ENCODE assay signal across 17 cellular contexts in the genomic region with DNA sequence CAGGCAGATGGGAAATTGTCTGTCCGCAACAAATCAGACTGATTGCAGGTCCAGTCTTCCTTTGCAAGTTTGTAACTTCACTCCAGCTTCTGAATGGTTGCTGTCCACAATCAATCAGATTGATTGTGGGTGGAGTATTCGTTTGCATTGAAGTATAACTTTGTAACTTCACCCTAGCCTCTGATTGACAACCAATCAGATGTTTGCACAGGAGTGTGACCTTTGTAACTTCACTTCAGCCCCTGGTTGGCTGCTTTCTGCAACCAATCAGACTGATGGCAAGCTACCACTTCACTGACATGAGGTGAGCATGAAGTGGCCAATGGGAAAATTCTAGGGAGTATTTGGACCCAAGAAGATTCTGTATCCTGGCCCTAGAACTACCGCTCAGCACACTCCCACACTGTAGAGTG. TPM values are rescaled to one million over a fixed set of nuclear protein-coding genes. Genes with fewer than 3 reads are reported as not detected.
A peak's percentile ranks its signal among the peaks of the same experiment; 100 is the strongest.
DNase-seq lines count a peak whose midpoint lies in the region; ATAC-seq and TF ChIP-seq lines count a peak whose summit lies in the region.
"Had no signal": no experiment of that assay in that cellular context is flagged by ENCODE, and none has a peak within 500 bp of the region (broad histone marks: within the 10 kb centered on the region; RNA-seq: fewer than 3 reads in every experiment).

No MANE protein-coding gene starts in this region.

- POLR2A ChIA-PET in SK-N-SH (lab: Yijun Ruan, JAX): no interaction called here

- H3K4me1 Mint-ChIP-seq in GM23338: peaks cover 3% of the 10 kb centered on the region; the same call in 2 of the 3 replicates
- no peaks in the 10 kb centered on the region for H3K4me1 Mint-ChIP-seq in natural killer cell treated with Interleukin-12 subunit alpha and Interleukin-12 subunit beta and Interleukin-15 and Interleukin-18, amount 100 ng/mL, for 72 hours (ENCODE audit: low read depth in 2 of 2)
- H3K4me1 Mint-ChIP-seq: CD14-positive monocyte; CD8-positive, alpha-beta memory T cell had no signal

- 0 out of 3 replicates have a peak, but pooled peaks cover 4% of the 10 kb centered on the region for H3K36me3 Mint-ChIP-seq in GM23338 (ENCODE audit: low read depth)
- H3K36me3 Mint-ChIP-seq in natural killer cell treated with Interleukin-12 subunit alpha and Interleukin-12 subunit beta and Interleukin-15 and Interleukin-18, amount 100 ng/mL, for 72 hours: peaks cover 8% of the 10 kb centered on the region
- H3K36me3 Mint-ChIP-seq: CD8-positive, alpha-beta memory T cell had no signal

- H3K9ac ChIP-seq in SK-N-SH: no peak overlapping the region

- peaks cover 7% of the 10 kb centered on the region; the same call in 1 of the 2 replicates for H3K9me3 ChIP-seq in SK-N-SH
- no peaks in the 10 kb centered on the region for H3K9me3 ChIP-seq in osteoblast (ENCODE audit: low read depth, low read length)
- no peaks in the 10 kb centered on the region for H3K9me3 ChIP-seq in prostate gland

- 23% methylated on average over 3 of the region's 3 CpGs for WGBS in SK-N-SH (ENCODE audit: low lambda C conversion rate)
- WGBS in prostate gland: 87% methylated on average over 3 of the region's 3 CpGs

- no peak overlapping the region for H3K4me3 Mint-ChIP-seq in GM23338
- no peak overlapping the region for H3K4me3 Mint-ChIP-seq in natural killer cell treated with Interleukin-12 subunit alpha and Interleukin-12 subunit beta and Interleukin-15 and Interleukin-18, amount 100 ng/mL, for 72 hours
- H3K4me3 Mint-ChIP-seq: CD14-positive monocyte; CD8-positive, alpha-beta memory T cell had no signal

- no peak overlapping the region for H3K27ac Mint-ChIP-seq in GM23338
- no peak overlapping the region for H3K27ac Mint-ChIP-seq in natural killer cell treated with Interleukin-12 subunit alpha and Interleukin-12 subunit beta and Interleukin-15 and Interleukin-18, amount 100 ng/mL, for 72 hours
- H3K27ac Mint-ChIP-seq: CD14-positive monocyte; CD8-positive, alpha-beta memory T cell had no signal

- H3K4me3 ChIP-seq in GM23338: no peak overlapping the region
- peak overlapping the region; percentile 15 to 39; a peak in 3 of 4 replicates for H3K4me3 ChIP-seq in SK-N-SH (ENCODE audit: low read depth in 2 of 2, low read length in 1 of 2)
- H3K4me3 ChIP-seq in osteoblast (ENCODE audit: insufficient read depth, low read length): no peak overlapping the region
- H3K4me3 ChIP-seq in prostate gland: no peak overlapping the region
- H3K4me3 ChIP-seq: A549 had no signal

- TF ChIP-seq CTCF in GM23338 (conservative IDR thresholded peaks at IDR 0.05; ENCODE audit: low read depth in 2 of 2) (no peak), SK-N-SH (IDR thresholded peaks at IDR 0.05) (no peak), osteoblast (IDR thresholded peaks at IDR 0.05; ENCODE audit: extremely low read depth, low read depth, low read length) (no peak), prostate gland (IDR thresholded peaks at IDR 0.05) (no peak)

- H3K4me1 ChIP-seq in GM23338 (ENCODE audit: insufficient read depth): no peaks in the 10 kb centered on the region
- peaks cover 0 to 4% of the 10 kb centered on the region in 2 experiments; a peak in 2 of 4 replicates for H3K4me1 ChIP-seq in SK-N-SH (ENCODE audit: control insufficient read depth in 1 of 2, insufficient read depth in 2 of 2, low read depth in 1 of 2, low read length in 1 of 2)
- H3K4me1 ChIP-seq in osteoblast (ENCODE audit: insufficient read depth, low read length): no peaks in the 10 kb centered on the region
- no peaks in the 10 kb centered on the region for H3K4me1 ChIP-seq in prostate gland (replicated peaks)
- H3K4me1 ChIP-seq: A549, Caco-2 had no signal

- peaks cover 15% of the 10 kb centered on the region for H3K9me3 Mint-ChIP-seq in GM23338
- H3K9me3 Mint-ChIP-seq in natural killer cell treated with Interleukin-12 subunit alpha and Interleukin-12 subunit beta and Interleukin-15 and Interleukin-18, amount 100 ng/mL, for 72 hours: peaks cover 11% of the 10 kb centered on the region

- ATAC-seq in GM23338: no peak
- no peak for ATAC-seq in natural killer cell treated with Interleukin-12 subunit alpha and Interleukin-12 subunit beta and Interleukin-15 and Interleukin-18, amount 100 ng/mL, for 72 hours
- ATAC-seq: A549, HCT116 had no signal

- H3F3A ChIP-seq in GM23338 (replicated peaks; ENCODE audit: low read depth) (no peaks in the 10 kb centered on the region), SK-N-SH (replicated peaks; ENCODE audit: insufficient read depth) (peaks cover 3% of the 10 kb centered on the region)

- H3K27ac ChIP-seq in GM23338 (ENCODE audit: low read depth) (no peak overlapping the region), SK-N-SH (ENCODE audit: low read depth in 2 of 2, low read length in 1 of 2) (peak overlapping the region in 1 of 2 experiments; percentile 42; a peak in 1 of 4 replicates), osteoblast (ENCODE audit: low read depth, low read length) (no peak overlapping the region), prostate gland (no peak overlapping the region)
- H3K27ac ChIP-seq: A549, HL-60 had no signal

- H3K4me2 ChIP-seq in GM23338 (no peak overlapping the region), SK-N-SH (peak overlapping the region; percentile 54), osteoblast (ENCODE audit: insufficient read depth, low read length) (no peak overlapping the region)
- H3K4me2 ChIP-seq: A549 had no signal

- no peaks in the 10 kb centered on the region for H3K27me3 Mint-ChIP-seq in GM23338 (ENCODE audit: insufficient read depth, low read depth, poor library complexity)
- peaks cover 23 to 38% of the 10 kb centered on the region in 2 donors for H3K27me3 Mint-ChIP-seq in natural killer cell treated with Interleukin-12 subunit alpha and Interleukin-12 subunit beta and Interleukin-15 and Interleukin-18, amount 100 ng/mL, for 72 hours

- CTCF ChIA-PET in SK-N-SH (lab: Yijun Ruan, JAX): no interaction called here

- H3K27me3 ChIP-seq in GM23338 (ENCODE audit: insufficient read depth): no peaks in the 10 kb centered on the region
- H3K27me3 ChIP-seq in SK-N-SH (ENCODE audit: insufficient read depth): no peaks in the 10 kb centered on the region
- no peaks in the 10 kb centered on the region for H3K27me3 ChIP-seq in osteoblast (ENCODE audit: insufficient read depth, low read length)
- H3K27me3 ChIP-seq in prostate gland (replicated peaks; ENCODE audit: insufficient read depth): no peaks in the 10 kb centered on the region

- no peak for TF ChIP-seq RAD21 in SK-N-SH (IDR thresholded peaks at IDR 0.05; ENCODE audit: low read length)

- H3K9me2 ChIP-seq in GM23338 (ENCODE audit: insufficient read depth): no peaks in the 10 kb centered on the region
- H3K9me2 ChIP-seq in SK-N-SH: no peaks in the 10 kb centered on the region

- H3K36me3 ChIP-seq in GM23338 (ENCODE audit: insufficient read depth): no peaks in the 10 kb centered on the region
- no peaks in the 10 kb centered on the region for H3K36me3 ChIP-seq in SK-N-SH (replicated peaks in 1 of 2; ENCODE audit: control insufficient read depth in 1 of 2, insufficient read depth in 2 of 2, low read length in 1 of 2)
- no peaks in the 10 kb centered on the region for H3K36me3 ChIP-seq in osteoblast (ENCODE audit: insufficient read depth, low read length)
- no peaks in the 10 kb centered on the region for H3K36me3 ChIP-seq in prostate gland

- no peaks in the 10 kb centered on the region for H4K20me1 ChIP-seq in GM23338 (replicated peaks; ENCODE audit: insufficient read depth)
- no peaks in the 10 kb centered on the region for H4K20me1 ChIP-seq in SK-N-SH (ENCODE audit: insufficient read depth)
- H4K20me1 ChIP-seq in osteoblast (ENCODE audit: insufficient read depth, low read length): no peaks in the 10 kb centered on the region

- H2AFZ ChIP-seq in GM23338 (0 out of 2 replicates have a peak overlapping the region, but pooled peaks have one; percentile 19), SK-N-SH (ENCODE audit: low read depth) (peak overlapping the region; percentile 51; the same call in 1 of the 2 replicates), osteoblast (ENCODE audit: low read length) (peak overlapping the region; percentile 35)

- intact Hi-C loops in prostate gland (cut with DNase I): no loop called here

- TF ChIP-seq POLR2A in prostate gland (IDR thresholded peaks at IDR 0.05): no peak

- no peak for TF ChIP-seq EP300 in SK-N-SH (IDR thresholded peaks at IDR 0.05; ENCODE audit: borderline replicate concordance in 1 of 2, low read depth in 1 of 2, low read length in 1 of 2)

- no peaks in the 10 kb centered on the region for H3K79me2 ChIP-seq in GM23338 (replicated peaks; ENCODE audit: insufficient read depth)
- H3K79me2 ChIP-seq in SK-N-SH (ENCODE audit: insufficient read depth): no peaks in the 10 kb centered on the region
- no peaks in the 10 kb centered on the region for H3K79me2 ChIP-seq in osteoblast (ENCODE audit: insufficient read depth, low read length)

- no peak for DNase-seq in GM23338 (ENCODE audit: low spot score)
- DNase-seq in M059J (ENCODE audit: low read depth): peak; percentile 9
- no peak for DNase-seq in SK-N-SH
- no peak for DNase-seq in osteoblast (ENCODE audit: insufficient read length, low spot score, missing footprints)
- no peak for DNase-seq in prostate gland (ENCODE audit: low spot score)
- DNase-seq in natural killer cell treated with Interleukin-12 subunit alpha and Interleukin-12 subunit beta and Interleukin-15 and Interleukin-18, amount 100 ng/mL, for 72 hours (ENCODE audit: low spot score): no peak
- no peak for DNase-seq in NCI-H69 (lab: John Stamatoyannopoulos, UW)
- DNase-seq: Caco-2; CD8-positive, alpha-beta memory T cell; DND-41; GDM1 had no signal

TF ChIP-seq in GM23338, 12 proteins besides CTCF, POLR2A, EP300 and RAD21 (continues in another document):
- no peak for TF ChIP-seq EZH2 (IDR thresholded peaks at IDR 0.05; ENCODE audit: low read depth, unreplicated experiment)

RNA-seq across cellular contexts. Expression of gene OR10J1, which starts 25.7 kb away (rescaled TPM):
- not detected in 2 replicates for total RNA-seq in GM23338 (2014; rRNA removed; shearing (Covaris generic))
- polyA plus RNA-seq in GM23338 (2016; fragmentation: Nextera tagmentation; extraction: Ambion mirVana): not detected in 2 replicates
- total RNA-seq in M059J (2014; rRNA removed; shearing (Covaris generic)): not detected in 2 replicates
- not detected in 2 replicates for polyA plus RNA-seq in SK-N-SH (2012; rRNA removed)
- polyA plus RNA-seq in SK-N-SH (2012; cell fraction: cytosol; rRNA removed): not detected in 2 replicates
- polyA plus RNA-seq in SK-N-SH (2012; cell fraction: nucleus; rRNA removed): not detected in 2 replicates
- not detected in 2 replicates for total RNA-seq in osteoblast
- total RNA-seq in prostate gland: not detected
- not detected for total RNA-seq in natural killer cell treated with Interleukin-12 subunit alpha and Interleukin-12 subunit beta and Interleukin-15 and Interleukin-18, amount 100 ng/mL, for 72 hours
- total RNA-seq: Caco-2; CD8-positive, alpha-beta memory T cell; H4 had no signal
- polyA plus RNA-seq: A549; BJ; CD14-positive monocyte; CD8-positive, alpha-beta memory T cell had no signal

RNA-seq across cellular contexts. Expression of gene OR10J4, which starts 33.2 kb away (rescaled TPM):
- total RNA-seq in GM23338 (2014; rRNA removed; shearing (Covaris generic)): not detected in 2 replicates
- polyA plus RNA-seq in GM23338 (2016; fragmentation: Nextera tagmentation; extraction: Ambion mirVana): not detected in 2 replicates
- total RNA-seq in M059J (2014; rRNA removed; shearing (Covaris generic)): not detected in 2 replicates
- polyA plus RNA-seq in SK-N-SH (2012; rRNA removed): not detected in 2 replicates
- polyA plus RNA-seq in SK-N-SH (2012; cell fraction: cytosol; rRNA removed): not detected in 2 replicates
- polyA plus RNA-seq in SK-N-SH (2012; cell fraction: nucleus; rRNA removed): not detected in 2 replicates
- not detected in 2 replicates for total RNA-seq in osteoblast
- total RNA-seq in prostate gland: not detected
- not detected for total RNA-seq in natural killer cell treated with Interleukin-12 subunit alpha and Interleukin-12 subunit beta and Interleukin-15 and Interleukin-18, amount 100 ng/mL, for 72 hours
- total RNA-seq: Caco-2; CD8-positive, alpha-beta memory T cell; H4 had no signal
- polyA plus RNA-seq: A549; BJ; CD14-positive monocyte; CD8-positive, alpha-beta memory T cell had no signal

Comparison
In these comparisons a context has a peak if more than half of its experiments do, and no peak if none do; other contexts are left out.
1. H3K4me3 ChIP-seq: peak in SK-N-SH (2 of 2); none in GM23338 (single experiment), osteoblast (single experiment) and prostate gland (0 of 2).
2. Peak in every context shown above with its lines, with median percentiles within 50 percentile points of each other: H2AFZ ChIP-seq.